ENCODE assay signal across 8 cellular contexts in genomic region chr13:111153279-111153976, GRCh38.
DNase-seq lines count a peak whose midpoint lies in the region; ATAC-seq and TF ChIP-seq lines count a peak whose summit lies in the region.

No MANE protein-coding gene starts in this region.

- DNase-seq in AG09309 (ENCODE audit: low read depth) (peak; percentile 52), NCI-H2227 treated with DMSO at 0.1 percent for 48 hours (lab: John Stamatoyannopoulos, UW) (peak; percentile 65), islet precursor cell (peak; percentile 97)
- DNase-seq in activated CD4-positive, CD25-positive, alpha-beta regulatory T cell (lab: John Stamatoyannopoulos, UW): peak; percentile 82 to 92 (median 88)
- DNase-seq in central memory CD4-positive, alpha-beta T cell: peak; percentile 88
- DNase-seq in stimulated activated CD4-positive, alpha-beta T cell treated with anti-CD3 and anti-CD28 coated beads, Interleukin-12 subunit alpha, Interleukin-12 subunit beta, amount 100 ng/mL, for 4 hours: peak; percentile 94

- ATAC-seq in GM18909 (IDR thresholded peaks at IDR 0.05; ENCODE audit: poor library complexity, unreplicated experiment) (peak; percentile 91), HG03159 (IDR thresholded peaks at IDR 0.05; ENCODE audit: unreplicated experiment) (peak; percentile 87)

- peak overlapping the region; percentile 53 for H3K4me3 ChIP-seq in AG09309 (ENCODE audit: control insufficient read depth, low read depth, low read length)

- peak; percentile 22 for TF ChIP-seq CTCF in AG09309 (IDR thresholded peaks at IDR 0.05; ENCODE audit: control insufficient read depth, insufficient read depth, low read depth, low read length, missing control alignments)

Comparison
In these comparisons a context has a peak if more than half of its experiments do, and no peak if none do; other contexts are left out.
1. Peak in every context shown above with its lines: DNase-seq, ATAC-seq and H3K4me3 ChIP-seq.